In genomic region chr5:140364472-140364765, GRCh38 we compare ENCODE assay signal across 23 cellular contexts. TPM values are rescaled to one million over a fixed set of nuclear protein-coding genes. Genes with fewer than 3 reads are reported as not detected.
"Had no signal": no experiment of that assay in that cellular context is flagged by ENCODE, and none has a peak within 500 bp of the region (broad histone marks: within the 10 kb centered on the region; RNA-seq: fewer than 3 reads in every experiment).

No MANE protein-coding gene starts in this region.

- H3K9me3 ChIP-seq: MG63, SK-N-SH had no signal

- DNase-seq: IMR-90, Karpas-422, KG1, MG63, NCI-H1092, NCI-H1105 treated with DMSO at 0.1 percent for 48 hours, NCI-H1417 treated with DMSO at 0.1 percent for 48 hours, NCI-H146, NCI-H1694 treated with DMSO at 0.1 percent for 48 hours, NCI-H1930, NCI-H2081, NCI-H2107, NCI-H2227 treated with DMSO at 0.1 percent for 48 hours, NCI-H524, NCI-H526 treated with DMSO at 0.1 percent for 48 hours, NCI-H748 treated with DMSO at 0.1 percent for 48 hours, RPMI8226, SHP77, SK-N-SH, SW 1271 had no signal

- H3K27me3 ChIP-seq: MG63 had no signal

- H3K36me3 ChIP-seq: MG63 had no signal

- H3K4me3 ChIP-seq: MG63 had no signal

RNA-seq across cellular contexts. Expression of gene SLC4A9, which starts 4.4 kb away (rescaled TPM):
- total RNA-seq: HepG2, HT1080, IMR-90, NCI-H460 had no signal
- polyA plus RNA-seq: HepG2, IMR-90 had no signal
